ENCODE assay signal across 14 cellular contexts in the genomic region with DNA sequence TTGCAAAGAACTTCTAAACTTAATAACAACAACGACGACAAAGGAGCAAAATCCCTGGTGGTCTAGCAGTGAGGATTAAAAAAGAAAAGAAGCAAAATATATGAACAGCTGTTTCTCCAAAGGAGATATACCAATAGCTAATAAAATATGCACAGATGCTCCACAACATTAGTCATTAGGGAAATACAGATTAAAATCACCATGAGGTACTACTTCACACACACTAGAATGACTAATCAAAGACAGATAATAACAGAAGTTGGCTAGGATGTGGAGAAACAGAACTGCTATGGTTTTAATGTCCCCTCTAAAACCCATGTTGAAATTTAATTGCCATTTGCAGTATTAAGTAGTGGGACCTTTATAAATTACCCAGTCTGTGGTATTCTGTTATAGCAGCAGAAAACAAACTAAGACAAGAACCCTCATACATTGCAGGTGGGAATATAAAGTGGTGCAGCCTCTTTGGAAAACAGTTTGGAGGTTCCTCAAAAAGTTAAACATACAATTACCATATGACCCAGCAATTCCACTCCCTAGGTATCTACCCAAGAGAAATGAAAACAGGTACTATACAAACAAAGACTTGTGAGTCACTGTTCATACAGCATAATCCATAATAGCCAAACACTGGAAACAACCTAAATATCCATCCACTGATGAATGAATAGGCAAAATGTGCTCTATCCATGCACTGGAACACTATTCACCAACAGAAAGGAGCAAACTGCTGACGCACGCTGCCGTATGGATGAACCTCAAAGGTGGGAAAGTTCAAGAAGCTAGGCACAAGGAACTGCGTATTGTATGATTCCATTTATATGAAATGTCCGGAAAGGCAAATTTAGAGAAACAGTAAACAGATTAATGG. TPM values are rescaled to one million over a fixed set of nuclear protein-coding genes. Genes with fewer than 3 reads are reported as not detected.
A peak's percentile ranks its signal among the peaks of the same experiment; 100 is the strongest.
DNase-seq lines count a peak whose midpoint lies in the region; ATAC-seq, FAIRE-seq and TF ChIP-seq lines count a peak whose summit lies in the region.
"Had no signal": no experiment of that assay in that cellular context is flagged by ENCODE, and none has a peak within 500 bp of the region (broad histone marks: within the 10 kb centered on the region; RNA-seq: fewer than 3 reads in every experiment).

No MANE protein-coding gene starts in this region.

- no peak for ATAC-seq in GM18858 (IDR thresholded peaks at IDR 0.05; ENCODE audit: unreplicated experiment)
- ATAC-seq in HG03378 (IDR thresholded peaks at IDR 0.05; ENCODE audit: unreplicated experiment), result no peak
- ATAC-seq: naive thymus-derived CD8-positive, alpha-beta T cell; Right ventricle myocardium inferior; upper lobe of right lung had no signal

- no peak for FAIRE-seq in frontal cortex (lab: Jason Lieb, UNC)
- FAIRE-seq: GM18507 had no signal

- TF ChIP-seq CTCF in colonic mucosa (IDR thresholded peaks at IDR 0.05), result no peak

- DNase-seq in NCI-H82 (lab: John Stamatoyannopoulos, UW) (peak; percentile 17), NCI-H82 treated with DMSO at 0.1 percent for 48 hours (lab: John Stamatoyannopoulos, UW; ENCODE audit: unreplicated experiment) (no peak), NCI-H1694 treated with DMSO at 0.1 percent for 48 hours (lab: John Stamatoyannopoulos, UW) (peak; percentile 75), colonic mucosa (no peak), frontal cortex (ENCODE audit: low spot score in 2 of 2) (no peak)
- DNase-seq: activated CD4-positive, CD25-positive, alpha-beta regulatory T cell treated with anti-CD3 and anti-CD28 coated beads, Interleukin-2, amount 50 U/mL, for 72 hours; islet precursor cell; naive thymus-derived CD8-positive, alpha-beta T cell had no signal

- no peak overlapping the region for H3K9ac ChIP-seq in colonic mucosa (ENCODE audit: low read depth in 2 of 2, low read length in 2 of 2)
- H3K9ac ChIP-seq in skeletal muscle satellite cell (ENCODE audit: low read depth, low read length), result no peak overlapping the region

- H3K36me3 ChIP-seq in colonic mucosa, result no peaks in the 10 kb centered on the region
- no peaks in the 10 kb centered on the region for H3K36me3 ChIP-seq in skeletal muscle satellite cell (ENCODE audit: insufficient read depth, low read length)
- H3K36me3 ChIP-seq: upper lobe of right lung had no signal

- peaks cover 4% of the 10 kb centered on the region for H3K4me1 ChIP-seq in colonic mucosa
- H3K4me1 ChIP-seq in skeletal muscle satellite cell (ENCODE audit: control insufficient read depth, insufficient read depth, low read length), result peaks cover 31% of the 10 kb centered on the region

- intact Hi-C loops in colonic mucosa (cut with DNase I), result no loop called here

- no peaks in the 10 kb centered on the region for H3K9me3 ChIP-seq in colonic mucosa
- H3K9me3 ChIP-seq in skeletal muscle satellite cell (replicated peaks; ENCODE audit: low read length), result no peaks in the 10 kb centered on the region
- H3K9me3 ChIP-seq: upper lobe of right lung had no signal

- H3K27ac ChIP-seq in colonic mucosa, result peak overlapping the region; percentile 67
- H3K27ac ChIP-seq: upper lobe of right lung had no signal

- H3K4me3 ChIP-seq in colonic mucosa (no peak overlapping the region), skeletal muscle satellite cell (ENCODE audit: low read length) (no peak overlapping the region)
- H3K4me3 ChIP-seq: upper lobe of right lung had no signal

- peak overlapping the region; percentile 18 for H3K4me2 ChIP-seq in skeletal muscle satellite cell (ENCODE audit: low read length)

- no peaks in the 10 kb centered on the region for H3K27me3 ChIP-seq in colonic mucosa
- no peaks in the 10 kb centered on the region for H3K27me3 ChIP-seq in skeletal muscle satellite cell (ENCODE audit: control insufficient read depth, insufficient read depth, low read length)
- H3K27me3 ChIP-seq: upper lobe of right lung had no signal

RNA-seq across cellular contexts. Expression of a gene that starts 11.4 kb away (rescaled TPM):
- 100 to 1,000 TPM in 1 of 2 donors, 10 to 100 TPM in 1; 61.7 to 102 TPM for total RNA-seq in colonic mucosa
- total RNA-seq in skeletal muscle satellite cell (2012; rRNA removed), result 204 and 438 TPM in 2 replicates
- total RNA-seq in frontal cortex, result 32.2 TPM

RNA-seq across cellular contexts. Expression of a gene that starts 51.6 kb away (rescaled TPM):
- total RNA-seq in colonic mucosa (100 to 1,000 TPM; 173 to 191 TPM), frontal cortex (33.0 TPM)
- total RNA-seq in skeletal muscle satellite cell (2012; rRNA removed), result 162 and 224 TPM in 2 replicates

Comparison
In these comparisons a context has a peak if more than half of its experiments do, and no peak if none do; other contexts are left out.
1. DNase-seq: peak in NCI-H82 (single experiment) and NCI-H1694 treated with DMSO at 0.1 percent for 48 hours (single experiment); none in NCI-H82 treated with DMSO at 0.1 percent for 48 hours (single experiment), colonic mucosa (single experiment) and frontal cortex (0 of 2).